18 cellular contexts compared by ENCODE assay signal in the genomic region with DNA sequence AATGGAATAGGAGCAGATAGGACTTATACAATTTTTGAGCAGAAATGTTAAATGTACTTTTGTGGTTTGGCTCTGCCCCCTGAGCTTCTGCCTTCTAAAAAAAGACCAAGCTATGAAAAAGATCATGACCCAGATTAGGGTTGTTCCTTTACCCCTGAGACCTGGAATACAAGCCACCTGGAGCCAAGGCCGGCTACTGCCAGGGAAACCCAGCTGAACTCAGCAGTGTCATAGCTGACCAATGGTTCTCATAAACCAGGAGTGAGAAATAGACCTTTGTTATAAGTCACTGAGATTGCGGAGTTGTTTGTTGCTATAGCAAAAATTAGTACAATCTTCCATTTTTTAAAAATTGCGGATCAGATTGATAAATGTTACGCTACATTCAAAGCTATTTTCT.
"Had no signal": no experiment of that assay in that cellular context is flagged by ENCODE, and none has a peak within 500 bp of the region (broad histone marks: within the 10 kb centered on the region; RNA-seq: fewer than 3 reads in every experiment).

No MANE protein-coding gene starts in this region.

- ATAC-seq: activated CD8-positive, alpha-beta T cell treated with anti-CD3 and anti-CD28 coated beads, Interleukin-2, amount 10 ng/mL, durations not matched to agents 7 days and 5 days; activated T-cell treated with anti-CD3 and anti-CD28 coated beads, Interleukin-2, amount 50 U/mL, for 4 hours; gastroesophageal sphincter; heart left ventricle; natural killer cell; stimulated activated naive CD8-positive, alpha-beta T cell treated with anti-CD3 and anti-CD28 coated beads, Interleukin-15, Interleukin-2, amounts not matched to agents 100 U/mL and 50 U/mL, for 24 hours had no signal

- H3K36me3 Mint-ChIP-seq: immature natural killer cell had no signal

- H3K4me3 Mint-ChIP-seq: activated CD8-positive, alpha-beta T cell treated with anti-CD3 and anti-CD28 coated beads, Interleukin-2, amount 10 ng/mL, durations not matched to agents 7 days and 5 days; activated naive CD4-positive, alpha-beta T cell treated with anti-CD3 and anti-CD28 coated beads for 36 hours; activated T-cell treated with anti-CD3 and anti-CD28 coated beads, Interleukin-2, amount 50 U/mL, for 4 hours; immature natural killer cell; natural killer cell; T-helper 2 cell treated with Interferon-gamma antibody and Interleukin-4, amounts not matched to agents 5 μg/mL and 100 μg/mL, for 36 hours had no signal

- DNase-seq: activated CD4-positive, alpha-beta T cell treated with anti-CD3 and anti-CD28 coated beads for 48 hours; activated CD4-positive, CD25-positive, alpha-beta regulatory T cell; activated CD8-positive, alpha-beta T cell treated with anti-CD3 and anti-CD28 coated beads, Interleukin-2, amount 10 ng/mL, durations not matched to agents 7 days and 5 days; activated naive CD4-positive, alpha-beta T cell treated with anti-CD3 and anti-CD28 coated beads for 36 hours; activated T-cell treated with anti-CD3 and anti-CD28 coated beads, Interleukin-2, amount 50 U/mL, for 4 hours; aorta; effector CD4-positive, alpha-beta T cell; heart left ventricle; immature natural killer cell; natural killer cell; nucleus accumbens; stimulated activated CD4-positive, alpha-beta T cell treated with anti-CD3 and anti-CD28 coated beads, Interleukin-12 subunit alpha, Interleukin-12 subunit beta, amount 100 ng/mL, for 4 hours; stimulated activated CD4-positive, alpha-beta T cell treated with anti-CD3 and anti-CD28 coated beads, Interleukin-2, amount 100 ng/mL, for 24 hours; stimulated activated naive CD8-positive, alpha-beta T cell treated with anti-CD3 and anti-CD28 coated beads, Interleukin-15, Interleukin-2, amounts not matched to agents 100 U/mL and 50 U/mL, for 24 hours; substantia nigra; tibial artery had no signal

- H3K27ac Mint-ChIP-seq: activated CD8-positive, alpha-beta T cell treated with anti-CD3 and anti-CD28 coated beads, Interleukin-2, amount 10 ng/mL, durations not matched to agents 7 days and 5 days; activated naive CD4-positive, alpha-beta T cell treated with anti-CD3 and anti-CD28 coated beads for 36 hours; immature natural killer cell; natural killer cell; T-helper 2 cell treated with Interferon-gamma antibody and Interleukin-4, amounts not matched to agents 5 μg/mL and 100 μg/mL, for 36 hours had no signal

- H3K4me1 Mint-ChIP-seq: immature natural killer cell, natural killer cell had no signal
